ENCODE assay signal across 23 cellular contexts in the genomic region with DNA sequence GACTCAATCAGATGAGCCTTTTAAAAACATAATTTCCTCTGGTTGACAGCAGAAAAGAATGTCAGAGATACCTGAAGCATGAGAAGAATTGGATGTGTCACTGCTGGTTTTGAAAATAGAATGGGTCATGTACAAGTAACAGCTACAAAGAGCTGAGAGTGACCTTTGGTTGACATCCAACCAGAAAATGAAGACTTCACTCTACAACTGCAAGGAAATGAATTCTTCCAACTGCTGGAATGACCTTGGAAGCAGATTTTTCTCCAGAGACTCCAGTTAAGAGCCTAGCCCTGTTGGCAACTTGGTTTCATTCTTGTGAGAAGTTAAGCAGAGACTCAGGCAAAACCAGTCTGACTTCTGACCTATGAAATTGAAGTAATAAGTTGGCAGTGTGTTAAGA.
DNase-seq lines count a peak whose midpoint lies in the region; ATAC-seq, FAIRE-seq and TF ChIP-seq lines count a peak whose summit lies in the region.
"Had no signal": no experiment of that assay in that cellular context is flagged by ENCODE, and none has a peak within 500 bp of the region (broad histone marks: within the 10 kb centered on the region; RNA-seq: fewer than 3 reads in every experiment).

No MANE protein-coding gene starts in this region.

- TF ChIP-seq POLR2A in breast epithelium (IDR thresholded peaks at IDR 0.05), result no peak

- intact Hi-C loops in mammary epithelial cell (cut with micrococcal nuclease), result no loop called here
- intact Hi-C loops in breast epithelium (cut with DNase I; ENCODE audit: low total_unique reads), result no loop called here

- H3K36me3 ChIP-seq in mammary epithelial cell (ENCODE audit: insufficient read depth, low read length) (no peaks in the 10 kb centered on the region), breast epithelium (no peaks in the 10 kb centered on the region), astrocyte (ENCODE audit: insufficient read depth, low read length) (no peaks in the 10 kb centered on the region)
- no peaks in the 10 kb centered on the region for H3K36me3 ChIP-seq in CD8-positive, alpha-beta memory T cell (ENCODE audit: insufficient read depth, low read length)
- H3K36me3 ChIP-seq: thoracic aorta had no signal

- no peak overlapping the region for H3K4me3 ChIP-seq in mammary epithelial cell (replicated peaks in 1 of 3; ENCODE audit: insufficient read depth in 1 of 3, low read depth in 2 of 3, low read length in 3 of 3)
- H3K4me3 ChIP-seq in breast epithelium, result no peak overlapping the region
- H3K4me3 ChIP-seq in astrocyte (ENCODE audit: insufficient read depth, low read depth, low read length), result no peak overlapping the region
- H3K4me3 ChIP-seq in CD8-positive, alpha-beta memory T cell (ENCODE audit: low read length), result no peak overlapping the region
- H3K4me3 ChIP-seq: coronary artery, thoracic aorta had no signal

- BruUV-seq in mammary epithelial cell (replicated peaks; lab: Mats Ljungman, UMichigan), result no TSS peak

- POLR2A ChIA-PET in CD8-positive, alpha-beta memory T cell (lab: Charles Lee), result no interaction called here

- H3K4me1 Mint-ChIP-seq in astrocyte (ENCODE audit: low read depth, unreplicated experiment), result peaks cover 15% of the 10 kb centered on the region
- H3K4me1 Mint-ChIP-seq in CD8-positive, alpha-beta memory T cell, result no peaks in the 10 kb centered on the region
- H3K4me1 Mint-ChIP-seq: memory B cell; naive thymus-derived CD8-positive, alpha-beta T cell; T-cell had no signal

- ATAC-seq in foreskin keratinocyte, result peak; percentile 65
- ATAC-seq in HG03439 (IDR thresholded peaks at IDR 0.05; ENCODE audit: unreplicated experiment), result no peak
- ATAC-seq: naive thymus-derived CD8-positive, alpha-beta T cell; T-cell had no signal

- no peaks in the 10 kb centered on the region for H3K36me3 Mint-ChIP-seq in astrocyte (ENCODE audit: low read depth, unreplicated experiment)
- no peaks in the 10 kb centered on the region for H3K36me3 Mint-ChIP-seq in CD8-positive, alpha-beta memory T cell
- H3K36me3 Mint-ChIP-seq: memory B cell; naive thymus-derived CD8-positive, alpha-beta T cell; T-cell had no signal

- H3K9ac ChIP-seq in mammary epithelial cell (ENCODE audit: insufficient read depth, low read length) (no peak overlapping the region), astrocyte (ENCODE audit: low read length) (no peak overlapping the region)
- H3K9ac ChIP-seq: KMS-11 had no signal

- H3K27ac ChIP-seq in mammary epithelial cell (ENCODE audit: insufficient read depth, low read depth, low read length), result no peak overlapping the region
- H3K27ac ChIP-seq in breast epithelium, result no peak overlapping the region
- peak overlapping the region; percentile 10 for H3K27ac ChIP-seq in astrocyte (ENCODE audit: low read depth, low read length)
- H3K27ac ChIP-seq in foreskin keratinocyte, result no peak overlapping the region
- no peak overlapping the region for H3K27ac ChIP-seq in CD8-positive, alpha-beta memory T cell (ENCODE audit: low read depth, low read length)
- H3K27ac ChIP-seq: coronary artery, KMS-11, thoracic aorta had no signal

- CTCF ChIA-PET in mammary epithelial cell (lab: Charles Lee; ENCODE audit: low non-redundant PET), result no interaction called here
- CTCF ChIA-PET in CD8-positive, alpha-beta memory T cell (lab: Charles Lee), result no interaction called here

- dilution Hi-C loops in mammary epithelial cell (cut with HindIII; ENCODE audit: low sequenced_read_pairs), result no loop called here

- H3K79me2 ChIP-seq in mammary epithelial cell (ENCODE audit: insufficient read depth, low read length) (no peaks in the 10 kb centered on the region), astrocyte (ENCODE audit: insufficient read depth, low read length) (no peaks in the 10 kb centered on the region)

- H2AFZ ChIP-seq in mammary epithelial cell (ENCODE audit: low read depth, low read length), result peak overlapping the region; percentile 54
- no peak overlapping the region for H2AFZ ChIP-seq in astrocyte (ENCODE audit: low read depth, low read length)

- DNase-seq in mammary epithelial cell (peak; percentile 39), breast epithelium (ENCODE audit: low spot score in 2 of 2) (no peak), astrocyte (ENCODE audit: low read depth) (peak; percentile 64), foreskin keratinocyte (peak; percentile 40 to 67), 8988T (no peak), NCI-H1417 (lab: John Stamatoyannopoulos, UW) (no peak)
- no peak for DNase-seq in CD8-positive, alpha-beta memory T cell
- DNase-seq: activated CD4-positive, alpha-beta T cell treated with anti-CD3 and anti-CD28 coated beads, Interleukin-2, amount 50 U/mL, for 4 hours; anterior cingulate cortex; naive thymus-derived CD8-positive, alpha-beta T cell; NCI-H1092; NCI-H524 treated with DMSO at 0.1 percent for 48 hours; posterior cingulate gyrus; SHP77; T-cell had no signal

- peaks cover 8% of the 10 kb centered on the region for H3K9me3 Mint-ChIP-seq in astrocyte (ENCODE audit: unreplicated experiment)
- H3K9me3 Mint-ChIP-seq in CD8-positive, alpha-beta memory T cell, result peaks cover 0 to 14% (median 6%) of the 10 kb centered on the region in 5 donors
- H3K9me3 Mint-ChIP-seq: memory B cell had no signal

- peak overlapping the region; percentile 15 for H3K27ac Mint-ChIP-seq in astrocyte (ENCODE audit: unreplicated experiment)
- no peak overlapping the region for H3K27ac Mint-ChIP-seq in CD8-positive, alpha-beta memory T cell
- H3K27ac Mint-ChIP-seq: memory B cell; naive thymus-derived CD8-positive, alpha-beta T cell; T-cell had no signal

- H3K4me3 Mint-ChIP-seq in astrocyte (ENCODE audit: unreplicated experiment), result no peak overlapping the region
- H3K4me3 Mint-ChIP-seq in CD8-positive, alpha-beta memory T cell, result no peak overlapping the region
- H3K4me3 Mint-ChIP-seq: memory B cell; naive thymus-derived CD8-positive, alpha-beta T cell; T-cell had no signal

- H3K27me3 ChIP-seq in mammary epithelial cell (ENCODE audit: insufficient read depth, low read length), result no peaks in the 10 kb centered on the region
- no peaks in the 10 kb centered on the region for H3K27me3 ChIP-seq in breast epithelium
- H3K27me3 ChIP-seq in astrocyte (ENCODE audit: insufficient read depth, low read length), result no peaks in the 10 kb centered on the region
- H3K27me3 ChIP-seq in foreskin keratinocyte, result no peaks in the 10 kb centered on the region
- H3K27me3 ChIP-seq in CD8-positive, alpha-beta memory T cell (ENCODE audit: insufficient read depth, low read length, poor library complexity, severe bottlenecking), result no peaks in the 10 kb centered on the region

- H4K20me1 ChIP-seq in mammary epithelial cell (ENCODE audit: insufficient read depth, low read length), result no peaks in the 10 kb centered on the region
- H4K20me1 ChIP-seq in astrocyte (ENCODE audit: insufficient read depth, low read length), result no peaks in the 10 kb centered on the region

- FAIRE-seq in astrocyte (lab: Jason Lieb, UNC), result peak; percentile 77
- FAIRE-seq: A204.1, endothelial cell of umbilical vein, GM12892 had no signal

- TF ChIP-seq CTCF in mammary epithelial cell (conservative IDR thresholded peaks at IDR 0.05 in 1 of 2, IDR thresholded peaks at IDR 0.05 in 1 of 2; ENCODE audit: extremely low read depth in 1 of 2, insufficient read depth in 1 of 2, low read depth in 1 of 2, low read length in 2 of 2) (no peak), breast epithelium (IDR thresholded peaks at IDR 0.05) (no peak), astrocyte (IDR thresholded peaks at IDR 0.05; ENCODE audit: insufficient read depth, low read depth, low read length) (no peak), foreskin keratinocyte (conservative IDR thresholded peaks at IDR 0.05) (no peak)

- H3K27me3 Mint-ChIP-seq in astrocyte (ENCODE audit: low read depth, unreplicated experiment), result no peaks in the 10 kb centered on the region
- no peaks in the 10 kb centered on the region for H3K27me3 Mint-ChIP-seq in CD8-positive, alpha-beta memory T cell
- H3K27me3 Mint-ChIP-seq: memory B cell; naive thymus-derived CD8-positive, alpha-beta T cell; T-cell had no signal

- in situ Hi-C loops in mammary epithelial cell (cut with MboI; ENCODE audit: low sequenced_read_pairs in 2 of 2), result loop anchor here in 1 of 2 donors (25.0 kb wide), 1 partner anchor 386 kb away; no protein-coding TSS in a partner anchor

- H3K4me2 ChIP-seq in mammary epithelial cell (ENCODE audit: insufficient read depth, low read depth, low read length), result peak overlapping the region; percentile 8
- H3K4me2 ChIP-seq in astrocyte (ENCODE audit: low read length), result peak overlapping the region; percentile 35
- H3K4me2 ChIP-seq: KMS-11 had no signal

- peaks cover 5% of the 10 kb centered on the region for H3K9me3 ChIP-seq in mammary epithelial cell (replicated peaks; ENCODE audit: insufficient read depth, low read length)
- peaks cover 0 to 11% of the 10 kb centered on the region in 2 donors for H3K9me3 ChIP-seq in breast epithelium
- H3K9me3 ChIP-seq in astrocyte (ENCODE audit: insufficient read depth, low read depth, low read length), result no peaks in the 10 kb centered on the region
- no peaks in the 10 kb centered on the region for H3K9me3 ChIP-seq in CD8-positive, alpha-beta memory T cell (ENCODE audit: low read length)

- H3K4me1 ChIP-seq in mammary epithelial cell (ENCODE audit: insufficient read depth, low read length) (peaks cover 12% of the 10 kb centered on the region), breast epithelium (no peaks in the 10 kb centered on the region), astrocyte (ENCODE audit: insufficient read depth, low read length) (peaks cover 5% of the 10 kb centered on the region), foreskin keratinocyte (no peaks in the 10 kb centered on the region)
- H3K4me1 ChIP-seq in CD8-positive, alpha-beta memory T cell (ENCODE audit: insufficient read depth, low read length), result no peaks in the 10 kb centered on the region

Comparison
In these comparisons a context has a peak if more than half of its experiments do, and no peak if none do; other contexts are left out.
1. DNase-seq: peak in mammary epithelial cell (single experiment), astrocyte (single experiment) and foreskin keratinocyte (2 of 2); none in breast epithelium (0 of 2), 8988T (single experiment), CD8-positive, alpha-beta memory T cell (0 of 5) and NCI-H1417 (0 of 3).